In the genomic region with DNA sequence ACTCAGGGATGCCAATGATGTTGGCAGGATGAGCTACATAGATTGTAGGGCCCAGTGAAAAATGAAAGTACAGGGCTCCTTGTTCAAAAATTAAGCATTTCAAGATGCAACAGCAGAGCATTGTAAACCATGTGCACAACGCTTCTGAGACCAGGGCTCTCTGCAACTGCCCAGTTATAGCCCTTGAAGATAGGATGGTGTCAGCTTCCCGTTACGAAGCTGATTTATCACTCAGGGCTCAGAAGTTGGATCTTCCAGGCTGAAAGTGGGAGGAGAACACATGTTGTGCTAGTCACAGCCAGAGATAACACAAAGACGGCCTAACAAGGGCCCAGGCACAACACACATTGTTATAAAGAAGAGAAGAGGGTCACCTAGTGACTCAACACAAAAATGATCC, we compare ENCODE assay signal across 16 cellular contexts.
DNase-seq lines count a peak whose midpoint lies in the region; ATAC-seq lines count a peak whose summit lies in the region.
"Had no signal": no experiment of that assay in that cellular context is flagged by ENCODE, and none has a peak within 500 bp of the region (broad histone marks: within the 10 kb centered on the region; RNA-seq: fewer than 3 reads in every experiment).

No MANE protein-coding gene starts in this region.

- no peak overlapping the region for H3K27ac ChIP-seq in aorta (ENCODE audit: low read depth in 1 of 2, low read length in 2 of 2)
- H3K27ac ChIP-seq: BLaER1 treated with 17β-estradiol and CSF1 and Interleukin-3, amounts not matched to agents 10 nM and 100 nM; C4-2B had no signal

- no peak overlapping the region for H3K4me3 ChIP-seq in aorta (ENCODE audit: low read length in 2 of 2)
- H3K4me3 ChIP-seq: BLaER1 treated with 17β-estradiol and CSF1 and Interleukin-3, amounts not matched to agents 10 nM and 100 nM had no signal

- no peaks in the 10 kb centered on the region for H3K9me3 ChIP-seq in aorta (ENCODE audit: control insufficient read depth, low read length)
- H3K9me3 ChIP-seq: BLaER1 treated with 17β-estradiol and CSF1 and Interleukin-3, amounts not matched to agents 10 nM and 100 nM; Caco-2 had no signal

- ATAC-seq in sciatic nerve, result peak; percentile 67
- ATAC-seq in aorta (ENCODE audit: low FRiP score), result peak; percentile 41
- no peak for ATAC-seq in GM18517 (IDR thresholded peaks at IDR 0.05; ENCODE audit: unreplicated experiment)
- ATAC-seq: CD8-positive, alpha-beta T cell had no signal

- no peaks in the 10 kb centered on the region for H3K4me1 ChIP-seq in aorta (ENCODE audit: control insufficient read depth in 1 of 2, insufficient read depth in 2 of 2, low read length in 2 of 2)
- H3K4me1 ChIP-seq: BLaER1 treated with 17β-estradiol and CSF1 and Interleukin-3, amounts not matched to agents 10 nM and 100 nM; Caco-2 had no signal

- no peaks in the 10 kb centered on the region for H3K36me3 ChIP-seq in aorta (ENCODE audit: control insufficient read depth in 1 of 2, insufficient read depth in 2 of 2, low read length in 1 of 2)
- H3K36me3 ChIP-seq: BLaER1 treated with 17β-estradiol and CSF1 and Interleukin-3, amounts not matched to agents 10 nM and 100 nM had no signal

- peak; percentile 18 for DNase-seq in OCI-M1 (lab: John Stamatoyannopoulos, UW)
- no peak for DNase-seq in sciatic nerve (ENCODE audit: low spot score)
- no peak for DNase-seq in aorta
- no peak for DNase-seq in activated naive CD4-positive, alpha-beta T cell (lab: John Stamatoyannopoulos, UW)
- no peak for DNase-seq in GOT3 (lab: John Stamatoyannopoulos, UW)
- DNase-seq: 8988T; ACHN; Caco-2; Calu3; CD4-positive, alpha-beta T cell; CD8-positive, alpha-beta T cell; DMS79 treated with DMSO at 0.1 percent for 48 hours; GF-D8 had no signal

- WGBS in aorta, 2 donors, result 56 to 64% methylated on average over 4 of the region's 4 CpGs

- intact Hi-C loops in sciatic nerve (cut with DNase I) (no loop called here), aorta (cut with DNase I) (no loop called here)

- no peaks in the 10 kb centered on the region for H3K27me3 ChIP-seq in aorta (ENCODE audit: control insufficient read depth in 1 of 2, insufficient read depth in 2 of 2, low read length in 1 of 2)
- H3K27me3 ChIP-seq: BLaER1 treated with 17β-estradiol and CSF1 and Interleukin-3, amounts not matched to agents 10 nM and 100 nM had no signal
